In the genomic region with DNA sequence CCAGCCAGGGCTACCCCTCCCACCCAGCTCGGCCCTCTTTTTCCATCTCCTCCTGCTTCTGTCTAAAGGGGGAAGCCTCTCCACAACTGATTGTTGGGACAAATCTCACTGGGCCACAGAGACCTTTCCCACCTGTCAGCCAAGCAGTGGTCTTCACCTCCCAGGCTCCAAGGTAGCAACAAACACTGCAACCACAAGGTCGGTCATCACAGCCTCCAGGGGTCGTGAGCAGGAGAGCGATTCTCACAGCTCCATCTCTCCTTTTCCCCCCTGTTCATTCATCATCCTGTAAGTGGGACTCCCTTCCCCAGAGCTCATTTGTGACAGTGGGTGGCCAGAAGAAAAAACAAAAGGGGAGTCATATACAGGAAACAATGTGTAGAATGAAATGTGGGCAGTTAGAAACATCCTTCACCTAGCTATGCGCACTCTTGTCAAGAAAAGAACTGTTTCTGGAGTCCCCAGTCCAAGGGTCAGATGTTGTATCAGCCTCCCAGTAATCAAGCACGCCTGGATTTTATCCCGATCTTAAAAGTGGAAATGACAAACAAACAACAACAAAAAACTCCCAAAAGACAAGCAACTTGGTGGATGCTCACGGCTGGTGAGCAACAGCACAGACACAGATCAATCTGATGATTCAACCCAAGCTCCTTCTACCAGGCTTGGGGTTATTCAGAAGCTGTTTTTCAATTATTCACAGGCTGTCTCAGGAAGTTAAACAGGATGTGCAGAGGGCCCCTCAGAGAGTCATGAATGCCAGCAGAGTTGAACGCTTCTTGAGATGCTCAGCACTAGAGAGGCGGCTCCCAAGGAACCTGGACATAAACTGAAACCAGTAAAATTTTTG, we compare ENCODE assay signal across 15 cellular contexts. TPM values are rescaled to one million over a fixed set of nuclear protein-coding genes. Genes with fewer than 3 reads are reported as not detected.
DNase-seq lines count a peak whose midpoint lies in the region; ATAC-seq and TF ChIP-seq lines count a peak whose summit lies in the region.
"Had no signal": no experiment of that assay in that cellular context is flagged by ENCODE, and none has a peak within 500 bp of the region (broad histone marks: within the 10 kb centered on the region; RNA-seq: fewer than 3 reads in every experiment).

No MANE protein-coding gene starts in this region.

- peak; percentile 62 for DNase-seq in activated effector memory CD4-positive, alpha-beta T cell treated with anti-CD3 and anti-CD28 coated beads, Interleukin-2, amount 50 U/mL, for 16 hours
- DNase-seq in activated effector memory CD4-positive, alpha-beta T cell treated with Interleukin-2 at 50 U/mL for 16 hours, result no peak
- DNase-seq in activated CD4-positive, alpha-beta memory T cell treated with anti-CD3 and anti-CD28 coated beads for 36 hours, result peak; percentile 63
- no peak for DNase-seq in endothelial cell (ENCODE audit: low spot score)
- DNase-seq in stimulated activated naive CD8-positive, alpha-beta T cell treated with anti-CD3 and anti-CD28 coated beads, Interleukin-15, Interleukin-2, amounts not matched to agents 100 U/mL and 50 U/mL, for 24 hours, result peak; percentile 34
- DNase-seq in NOMO-1 (lab: John Stamatoyannopoulos, UW; ENCODE audit: unreplicated experiment in 2 of 2), result no peak
- DNase-seq: gastrocnemius medialis, NCI-H1092, PC-9 had no signal

- peak overlapping the region; percentile 91 for H3K27ac Mint-ChIP-seq in activated CD4-positive, alpha-beta memory T cell treated with anti-CD3 and anti-CD28 coated beads for 36 hours
- peak overlapping the region; percentile 92 for H3K27ac Mint-ChIP-seq in endothelial cell (ENCODE audit: unreplicated experiment)
- H3K27ac Mint-ChIP-seq: progenitor cell of endocrine pancreas had no signal

- no peaks in the 10 kb centered on the region for H3K9me3 Mint-ChIP-seq in activated CD4-positive, alpha-beta memory T cell treated with anti-CD3 and anti-CD28 coated beads for 36 hours
- no peaks in the 10 kb centered on the region for H3K9me3 Mint-ChIP-seq in endothelial cell (ENCODE audit: unreplicated experiment)

- H3K27me3 Mint-ChIP-seq in activated CD4-positive, alpha-beta memory T cell treated with anti-CD3 and anti-CD28 coated beads for 36 hours, result no peaks in the 10 kb centered on the region
- peaks cover 8% of the 10 kb centered on the region for H3K27me3 Mint-ChIP-seq in endothelial cell (ENCODE audit: unreplicated experiment)

- TF ChIP-seq CTCF in endothelial cell (IDR thresholded peaks at IDR 0.05; ENCODE audit: unreplicated experiment), result no peak

- peak; percentile 95 for ATAC-seq in stimulated activated naive CD8-positive, alpha-beta T cell treated with anti-CD3 and anti-CD28 coated beads, Interleukin-15, Interleukin-2, amounts not matched to agents 100 U/mL and 50 U/mL, for 24 hours
- ATAC-seq in HG03520 (IDR thresholded peaks at IDR 0.05; ENCODE audit: unreplicated experiment) (no peak), HG02571 (IDR thresholded peaks at IDR 0.05; ENCODE audit: unreplicated experiment) (no peak)
- ATAC-seq: gastrocnemius medialis had no signal

- peaks cover 22% of the 10 kb centered on the region for H3K4me1 Mint-ChIP-seq in activated CD4-positive, alpha-beta memory T cell treated with anti-CD3 and anti-CD28 coated beads for 36 hours (ENCODE audit: low read depth)
- peaks cover 26% of the 10 kb centered on the region for H3K4me1 Mint-ChIP-seq in endothelial cell (ENCODE audit: unreplicated experiment)

- POLR2A ChIA-PET in activated CD4-positive, alpha-beta memory T cell treated with anti-CD3 and anti-CD28 coated beads for 36 hours (lab: Charles Lee), result interaction anchor here (0.7 kb wide), 1 partner anchor 1770 kb away, joined by 3 read pairs; no protein-coding TSS in a partner anchor

- H3K4me3 Mint-ChIP-seq in activated CD4-positive, alpha-beta memory T cell treated with anti-CD3 and anti-CD28 coated beads for 36 hours, result peak overlapping the region; percentile 31
- peak overlapping the region; percentile 68 for H3K4me3 Mint-ChIP-seq in endothelial cell (ENCODE audit: unreplicated experiment)

- CTCF ChIA-PET in activated CD4-positive, alpha-beta memory T cell treated with anti-CD3 and anti-CD28 coated beads for 36 hours (lab: Charles Lee), result interaction anchor here (1.1 to 1.6 kb wide), 3 partner anchors 55 to 197 kb away, joined by 3 to 5 read pairs (median 3); no protein-coding TSS in a partner anchor

- intact Hi-C loops in activated CD4-positive, alpha-beta memory T cell treated with anti-CD3 and anti-CD28 coated beads for 36 hours (cut with micrococcal nuclease), result loop anchor here (5.0 kb wide), 1 partner anchor 54 kb away; no protein-coding TSS in a partner anchor

- H3K36me3 Mint-ChIP-seq in activated CD4-positive, alpha-beta memory T cell treated with anti-CD3 and anti-CD28 coated beads for 36 hours, result no peaks in the 10 kb centered on the region
- H3K36me3 Mint-ChIP-seq in endothelial cell (ENCODE audit: low read depth, unreplicated experiment), result no peaks in the 10 kb centered on the region

RNA-seq across cellular contexts. Expression of a gene that starts 22.4 kb away (rescaled TPM):
- not detected for total RNA-seq in activated CD4-positive, alpha-beta memory T cell treated with anti-CD3 and anti-CD28 coated beads for 36 hours
- total RNA-seq in endothelial cell (ENCODE audit: unreplicated experiment), result not detected
- total RNA-seq: cerebellum, G401, gastrocnemius medialis, liver, PC-9, progenitor cell of endocrine pancreas had no signal

Comparison
In these comparisons a context has a peak if more than half of its experiments do, and no peak if none do; other contexts are left out.
1. DNase-seq: peak in activated effector memory CD4-positive, alpha-beta T cell treated with anti-CD3 and anti-CD28 coated beads, Interleukin-2, amount 50 U/mL, for 16 hours (single experiment), activated CD4-positive, alpha-beta memory T cell treated with anti-CD3 and anti-CD28 coated beads for 36 hours (single experiment) and stimulated activated naive CD8-positive, alpha-beta T cell treated with anti-CD3 and anti-CD28 coated beads, Interleukin-15, Interleukin-2, amounts not matched to agents 100 U/mL and 50 U/mL, for 24 hours (single experiment); none in activated effector memory CD4-positive, alpha-beta T cell treated with Interleukin-2 at 50 U/mL for 16 hours (single experiment), endothelial cell (single experiment) and NOMO-1 (0 of 2).